9 cellular contexts compared by ENCODE assay signal in genomic region chr15:85047271-85047948, GRCh38.
DNase-seq lines count a peak whose midpoint lies in the region; FAIRE-seq and TF ChIP-seq lines count a peak whose summit lies in the region.
"Had no signal": no experiment of that assay in that cellular context is flagged by ENCODE, and none has a peak within 500 bp of the region (broad histone marks: within the 10 kb centered on the region; RNA-seq: fewer than 3 reads in every experiment).

No MANE protein-coding gene starts in this region.

- TF ChIP-seq CTCF in adrenal gland (IDR thresholded peaks at IDR 0.05) = no peak

- peaks cover 0 to 12% (median 0%) of the 10 kb centered on the region in 11 experiments; a peak in 3 of 22 replicates for H4K20me1 ChIP-seq in BLaER1 treated with 17β-estradiol and CSF1 and Interleukin-3, amounts not matched to agents 10 nM and 100 nM

- 34 to 40% (median 38%) methylated on average over 7 of the region's 7 CpGs for WGBS in adrenal gland, 4 donors

- H3K27ac ChIP-seq in BLaER1 treated with 17β-estradiol and CSF1 and Interleukin-3, amounts not matched to agents 10 nM and 100 nM = peak overlapping the region; percentile 50 to 73 (median 62); a peak in 21 of 22 replicates
- peak overlapping the region in 2 of 5 donors; percentile 50 to 51 for H3K27ac ChIP-seq in adrenal gland
- H3K27ac ChIP-seq: tibial artery had no signal

- FAIRE-seq in urothelium cell line (lab: Jason Lieb, UNC) = no peak

- intact Hi-C loops in adrenal gland (cut with DNase I) = loop anchor here (10.0 kb wide), 1 partner anchor 93 kb away; no protein-coding TSS in a partner anchor

- H3K27me3 ChIP-seq in BLaER1 treated with 17β-estradiol and CSF1 and Interleukin-3, amounts not matched to agents 10 nM and 100 nM = no peaks in the 10 kb centered on the region
- no peaks in the 10 kb centered on the region for H3K27me3 ChIP-seq in adrenal gland
- H3K27me3 ChIP-seq: tibial artery had no signal

- peak overlapping the region in 6 of 10 experiments; percentile 13 to 29 (median 24); a peak in 7 of 20 replicates for H3K4me3 ChIP-seq in BLaER1 treated with 17β-estradiol and CSF1 and Interleukin-3, amounts not matched to agents 10 nM and 100 nM
- no peak overlapping the region for H3K4me3 ChIP-seq in adrenal gland
- H3K4me3 ChIP-seq: tibial artery had no signal

- H3K36me3 ChIP-seq in BLaER1 treated with 17β-estradiol and CSF1 and Interleukin-3, amounts not matched to agents 10 nM and 100 nM = no peaks in the 10 kb centered on the region; a peak in 1 of 22 replicates
- no peaks in the 10 kb centered on the region for H3K36me3 ChIP-seq in adrenal gland (replicated peaks in 1 of 2)
- H3K36me3 ChIP-seq: tibial artery had no signal

- DNase-seq in HS-27A (ENCODE audit: low read depth) (peak; percentile 71), adrenal gland (peak in 5 of 7 donors; percentile 45 to 77 (median 49)), left kidney (ENCODE audit: low read depth, low spot score) (peak; percentile 74), urothelium cell line (ENCODE audit: low spot score) (peak; percentile 61), NCI-H2196 treated with DMSO at 0.1 percent for 48 hours (lab: John Stamatoyannopoulos, UW; ENCODE audit: unreplicated experiment) (no peak)
- no peak for DNase-seq in stimulated activated CD4-positive, alpha-beta T cell treated with anti-CD3 and anti-CD28 coated beads, Interleukin-4, amount 100 ng/mL, for 1 hour
- no peak for DNase-seq in stimulated activated CD4-positive, alpha-beta T cell treated with anti-CD3 and anti-CD28 coated beads, Interleukin-15, amount 100 ng/mL, for 24 hours

- H3K4me2 ChIP-seq in BLaER1 treated with 17β-estradiol and CSF1 and Interleukin-3, amounts not matched to agents 10 nM and 100 nM = peak overlapping the region; percentile 69 to 92 (median 80)

- H3K9me3 ChIP-seq in BLaER1 treated with 17β-estradiol and CSF1 and Interleukin-3, amounts not matched to agents 10 nM and 100 nM (replicated peaks in 1 of 11) = peaks cover 0 to 25% (median 15%) of the 10 kb centered on the region in 11 experiments; a peak in 13 of 22 replicates
- H3K9me3 ChIP-seq in adrenal gland (replicated peaks in 1 of 3) = no peaks in the 10 kb centered on the region
- H3K9me3 ChIP-seq: tibial artery had no signal

- peaks cover 30 to 48% (median 41%) of the 10 kb centered on the region in 10 experiments for H3K4me1 ChIP-seq in BLaER1 treated with 17β-estradiol and CSF1 and Interleukin-3, amounts not matched to agents 10 nM and 100 nM
- H3K4me1 ChIP-seq in adrenal gland (replicated peaks in 1 of 2) = peaks cover 0 to 33% of the 10 kb centered on the region in 2 donors

- TF ChIP-seq POLR2A in adrenal gland (IDR thresholded peaks at IDR 0.05) = no peak

- H3K9ac ChIP-seq in BLaER1 treated with 17β-estradiol and CSF1 and Interleukin-3, amounts not matched to agents 10 nM and 100 nM = peak overlapping the region in 10 of 11 experiments; percentile 15 to 72 (median 53); a peak in 20 of 22 replicates

Comparison
In these comparisons a context has a peak if more than half of its experiments do, and no peak if none do; other contexts are left out.
1. H3K4me3 ChIP-seq: peak in BLaER1 treated with 17β-estradiol and CSF1 and Interleukin-3, amounts not matched to agents 10 nM and 100 nM (6 of 10); none in adrenal gland (0 of 4).
2. DNase-seq: peak in HS-27A (single experiment), adrenal gland (5 of 7), left kidney (single experiment) and urothelium cell line (single experiment); none in stimulated activated CD4-positive, alpha-beta T cell treated with anti-CD3 and anti-CD28 coated beads, Interleukin-4, amount 100 ng/mL, for 1 hour (single experiment), stimulated activated CD4-positive, alpha-beta T cell treated with anti-CD3 and anti-CD28 coated beads, Interleukin-15, amount 100 ng/mL, for 24 hours (single experiment) and NCI-H2196 treated with DMSO at 0.1 percent for 48 hours (single experiment).